In genomic region chr19:10864538-10864899, GRCh38 we compare ENCODE assay signal across 8 cellular contexts. TPM values are rescaled to one million over a fixed set of nuclear protein-coding genes. Genes with fewer than 3 reads are reported as not detected.
A peak's percentile ranks its signal among the peaks of the same experiment; 100 is the strongest.
DNase-seq lines count a peak whose midpoint lies in the region; ATAC-seq, FAIRE-seq and TF ChIP-seq lines count a peak whose summit lies in the region.

No MANE protein-coding gene starts in this region.

- no peak overlapping the region for H3K23ac ChIP-seq in neuronal stem cell (ENCODE audit: low read depth, low read length, poor library complexity)

- peak; percentile 75 for DNase-seq in Daoy (ENCODE audit: low read depth)
- peak; percentile 66 for DNase-seq in RCC 7860 (ENCODE audit: low spot score)
- peak; percentile 85 to 88 for DNase-seq in activated T-cell treated with anti-CD3 and anti-CD28 coated beads, Interleukin-2, amount 50 U/mL, for 72 hours
- peak; percentile 79 for DNase-seq in fibroblast of pulmonary artery (ENCODE audit: low read depth)
- DNase-seq in neuronal stem cell (ENCODE audit: low spot score) = peak; percentile 73
- peak; percentile 74 to 81 for DNase-seq in stimulated activated naive CD8-positive, alpha-beta T cell treated with anti-CD3 and anti-CD28 coated beads, Interleukin-15, amount 100 ng/mL, for 72 hours

- peak; percentile 90 to 92 for ATAC-seq in activated T-cell treated with anti-CD3 and anti-CD28 coated beads, Interleukin-2, amount 50 U/mL, for 72 hours (replicated peaks in 1 of 2)
- ATAC-seq in stimulated activated naive CD8-positive, alpha-beta T cell treated with anti-CD3 and anti-CD28 coated beads, Interleukin-15, amount 100 ng/mL, for 72 hours = peak; percentile 91
- ATAC-seq in GM18520 (IDR thresholded peaks at IDR 0.05; ENCODE audit: unreplicated experiment) = no peak

- no peak overlapping the region for H3K4me3 ChIP-seq in fibroblast of pulmonary artery (replicated peaks; ENCODE audit: low read depth, low read length)
- H3K4me3 ChIP-seq in neuronal stem cell (ENCODE audit: low read length in 2 of 2) = no peak overlapping the region

- no peak overlapping the region for H4K8ac ChIP-seq in neuronal stem cell (ENCODE audit: low read depth, low read length)

- H3K27ac Mint-ChIP-seq in activated T-cell treated with anti-CD3 and anti-CD28 coated beads, Interleukin-2, amount 50 U/mL, for 72 hours = no peak overlapping the region
- no peak overlapping the region for H3K27ac Mint-ChIP-seq in stimulated activated naive CD8-positive, alpha-beta T cell treated with anti-CD3 and anti-CD28 coated beads, Interleukin-15, amount 100 ng/mL, for 72 hours

- H3K9me3 Mint-ChIP-seq in activated T-cell treated with anti-CD3 and anti-CD28 coated beads, Interleukin-2, amount 50 U/mL, for 72 hours = no peaks in the 10 kb centered on the region
- H3K9me3 Mint-ChIP-seq in stimulated activated naive CD8-positive, alpha-beta T cell treated with anti-CD3 and anti-CD28 coated beads, Interleukin-15, amount 100 ng/mL, for 72 hours = no peaks in the 10 kb centered on the region

- H2AFZ ChIP-seq in neuronal stem cell (ENCODE audit: low read length) = peak overlapping the region; percentile 78

- H3K9me3 ChIP-seq in neuronal stem cell (replicated peaks in 1 of 2; ENCODE audit: control insufficient read depth in 2 of 2, insufficient read depth in 1 of 2, low read depth in 1 of 2, low read length in 2 of 2) = no peaks in the 10 kb centered on the region

- H3K4me2 ChIP-seq in neuronal stem cell (ENCODE audit: insufficient read depth, low read length, poor library complexity, severe bottlenecking) = no peak overlapping the region

- no peak overlapping the region for H2BK5ac ChIP-seq in neuronal stem cell (ENCODE audit: low read length)

- no peak overlapping the region for H3K27ac ChIP-seq in neuronal stem cell (replicated peaks; ENCODE audit: low read length)

- peak overlapping the region in 1 of 2 donors; percentile 47 for H3K4me3 Mint-ChIP-seq in activated T-cell treated with anti-CD3 and anti-CD28 coated beads, Interleukin-2, amount 50 U/mL, for 72 hours
- H3K4me3 Mint-ChIP-seq in stimulated activated naive CD8-positive, alpha-beta T cell treated with anti-CD3 and anti-CD28 coated beads, Interleukin-15, amount 100 ng/mL, for 72 hours = peak overlapping the region in 1 of 2 donors; percentile 50

- H3K14ac ChIP-seq in neuronal stem cell (ENCODE audit: low read length) = no peak overlapping the region

- H3K18ac ChIP-seq in neuronal stem cell (ENCODE audit: low read length) = no peak overlapping the region

- H2AK5ac ChIP-seq in neuronal stem cell (ENCODE audit: low read depth, low read length) = no peak overlapping the region

- H3K4me1 Mint-ChIP-seq in activated T-cell treated with anti-CD3 and anti-CD28 coated beads, Interleukin-2, amount 50 U/mL, for 72 hours (ENCODE audit: low read depth) = peaks cover 21% of the 10 kb centered on the region
- H3K4me1 Mint-ChIP-seq in stimulated activated naive CD8-positive, alpha-beta T cell treated with anti-CD3 and anti-CD28 coated beads, Interleukin-15, amount 100 ng/mL, for 72 hours = peaks cover 32% of the 10 kb centered on the region

- H3K79me1 ChIP-seq in neuronal stem cell (ENCODE audit: low read depth, low read length) = no peaks in the 10 kb centered on the region

- H2BK12ac ChIP-seq in neuronal stem cell (ENCODE audit: low read length) = no peak overlapping the region

- no peaks in the 10 kb centered on the region for H3K27me3 ChIP-seq in neuronal stem cell (ENCODE audit: control insufficient read depth in 3 of 3, insufficient read depth in 3 of 3, low read depth in 1 of 3, low read length in 3 of 3)

- TF ChIP-seq CTCF in LNCAP (IDR thresholded peaks at IDR 0.05) (peak; percentile 94), fibroblast of pulmonary artery (IDR thresholded peaks at IDR 0.05; ENCODE audit: low read length, missing control alignments) (peak; percentile 98)

- H4K91ac ChIP-seq in neuronal stem cell (ENCODE audit: low read depth, low read length, poor library complexity) = no peak overlapping the region

- H3K36me3 ChIP-seq in neuronal stem cell (replicated peaks in 1 of 2; ENCODE audit: control insufficient read depth in 2 of 2, insufficient read depth in 2 of 2, low read length in 2 of 2) = no peaks in the 10 kb centered on the region

- H3K4me1 ChIP-seq in neuronal stem cell (ENCODE audit: control insufficient read depth in 2 of 2, insufficient read depth in 1 of 2, low read depth in 1 of 2, low read length in 2 of 2) = peaks cover 0 to 11% of the 10 kb centered on the region in 2 donors

- H3K4ac ChIP-seq in neuronal stem cell (ENCODE audit: low read length) = no peak overlapping the region

- WGBS in neuronal stem cell (ENCODE audit: extremely low coverage in 2 of 2, insufficient read length in 2 of 2, insufficient replicate concordance in 1 of 2), 2 donors = no CpG with 5 or more reads among the region's 6 CpGs

- no peaks in the 10 kb centered on the region for H3K27me3 Mint-ChIP-seq in activated T-cell treated with anti-CD3 and anti-CD28 coated beads, Interleukin-2, amount 50 U/mL, for 72 hours (ENCODE audit: low read depth)
- H3K27me3 Mint-ChIP-seq in stimulated activated naive CD8-positive, alpha-beta T cell treated with anti-CD3 and anti-CD28 coated beads, Interleukin-15, amount 100 ng/mL, for 72 hours = no peaks in the 10 kb centered on the region

- no peaks in the 10 kb centered on the region for H3K36me3 Mint-ChIP-seq in activated T-cell treated with anti-CD3 and anti-CD28 coated beads, Interleukin-2, amount 50 U/mL, for 72 hours (ENCODE audit: insufficient read depth in 2 of 2)

- FAIRE-seq in RCC 7860 (lab: Jason Lieb, UNC) = peak; percentile 23

- H3K9ac ChIP-seq in neuronal stem cell (ENCODE audit: low read depth, low read length, poor library complexity) = no peak overlapping the region

- H2BK120ac ChIP-seq in neuronal stem cell (ENCODE audit: low read depth, low read length) = no peak overlapping the region

- H2BK15ac ChIP-seq in neuronal stem cell (ENCODE audit: low read length) = no peak overlapping the region

RNA-seq across cellular contexts. Expression of gene CARM1, which starts 6.8 kb away (rescaled TPM):
- total RNA-seq in Daoy (2014; rRNA removed; shearing (Covaris generic)) = 20.5 and 24.1 TPM in 2 replicates
- total RNA-seq in activated T-cell treated with anti-CD3 and anti-CD28 coated beads, Interleukin-2, amount 50 U/mL, for 72 hours = 10 to 100 TPM; 85.0 to 99.5 TPM
- polyA plus RNA-seq in neuronal stem cell (2013, experiment 1 of 2) = 119 TPM
- polyA plus RNA-seq in neuronal stem cell (2013, experiment 2 of 2) = 114 TPM

RNA-seq across cellular contexts. Expression of gene C19orf38, which starts 16.3 kb away (rescaled TPM):
- total RNA-seq in Daoy (2014; rRNA removed; shearing (Covaris generic)) = not detected in 2 replicates
- 1 to 10 TPM; 6.2 to 9.9 TPM for total RNA-seq in activated T-cell treated with anti-CD3 and anti-CD28 coated beads, Interleukin-2, amount 50 U/mL, for 72 hours
- polyA plus RNA-seq in neuronal stem cell (2013, experiment 1 of 2) = 0.15 TPM
- 0.14 TPM for polyA plus RNA-seq in neuronal stem cell (2013, experiment 2 of 2)

RNA-seq across cellular contexts. Expression of gene TMED1, which starts 28.5 kb away (rescaled TPM):
- 52.6 and 55.8 TPM in 2 replicates for total RNA-seq in Daoy (2014; rRNA removed; shearing (Covaris generic))
- 10 to 100 TPM; 19.6 to 21.1 TPM for total RNA-seq in activated T-cell treated with anti-CD3 and anti-CD28 coated beads, Interleukin-2, amount 50 U/mL, for 72 hours
- 32.4 TPM for polyA plus RNA-seq in neuronal stem cell (2013, experiment 1 of 2)
- polyA plus RNA-seq in neuronal stem cell (2013, experiment 2 of 2) = 32.9 TPM
